ENCODE assay signal across 1 cellular context in the genomic region with DNA sequence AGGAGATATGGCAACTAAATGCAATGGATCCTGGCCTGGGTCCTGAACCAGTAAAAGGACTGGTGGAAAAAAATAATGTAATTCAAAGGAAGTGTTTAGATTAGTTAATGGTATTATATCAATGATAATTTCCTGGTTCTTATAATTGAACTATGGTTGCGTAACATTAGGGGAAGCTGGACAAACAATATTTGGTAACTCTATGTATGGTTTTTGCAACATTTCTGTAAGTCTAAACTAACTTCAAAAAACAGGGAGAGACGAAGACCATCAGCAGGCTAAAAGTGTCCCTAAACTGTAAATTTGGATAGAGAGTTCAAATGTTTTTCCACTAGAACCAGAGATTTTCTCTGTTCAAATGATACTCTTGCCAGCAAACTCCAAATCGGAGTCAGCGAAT.
A peak's percentile ranks its signal among the peaks of the same experiment; 100 is the strongest.
TF ChIP-seq lines count a peak whose summit lies in the region.

No MANE protein-coding gene starts in this region.

TF ChIP-seq in IMR-90, 13 proteins besides CTCF, POLR2A, EP300 and RAD21:
- no peak for TF ChIP-seq SMC3 (IDR thresholded peaks at IDR 0.05; ENCODE audit: low read depth, low read length)
- peak; percentile 94 for TF ChIP-seq CEBPB (IDR thresholded peaks at IDR 0.05; ENCODE audit: low read depth, low read length)
- TF ChIP-seq BHLHE40 (IDR thresholded peaks at IDR 0.05; ENCODE audit: low read depth, low read length): no peak
- no peak for TF ChIP-seq RCOR1 (IDR thresholded peaks at IDR 0.05; ENCODE audit: insufficient replicate concordance, low read length)
- TF ChIP-seq FOS (IDR thresholded peaks at IDR 0.05; ENCODE audit: low read depth, low read length): no peak
- TF ChIP-seq NFE2L2 (IDR thresholded peaks at IDR 0.05; ENCODE audit: low read depth, low read length): no peak
- TF ChIP-seq, protein P1, sequence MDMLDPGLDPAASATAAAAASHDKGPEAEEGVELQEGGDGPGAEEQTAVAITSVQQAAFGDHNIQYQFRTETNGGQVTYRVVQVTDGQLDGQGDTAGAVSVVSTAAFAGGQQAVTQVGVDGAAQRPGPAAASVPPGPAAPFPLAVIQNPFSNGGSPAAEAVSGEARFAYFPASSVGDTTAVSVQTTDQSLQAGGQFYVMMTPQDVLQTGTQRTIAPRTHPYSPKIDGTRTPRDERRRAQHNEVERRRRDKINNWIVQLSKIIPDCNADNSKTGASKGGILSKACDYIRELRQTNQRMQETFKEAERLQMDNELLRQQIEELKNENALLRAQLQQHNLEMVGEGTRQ (IDR thresholded peaks at IDR 0.05; ENCODE audit: low read depth, low read length): no peak
